In genomic region chr6:134373282-134373922, GRCh38 we compare ENCODE assay signal across 9 cellular contexts. TPM values are rescaled to one million over a fixed set of nuclear protein-coding genes. Genes with fewer than 3 reads are reported as not detected.
DNase-seq lines count a peak whose midpoint lies in the region; ATAC-seq and TF ChIP-seq lines count a peak whose summit lies in the region.
"Had no signal": no experiment of that assay in that cellular context is flagged by ENCODE, and none has a peak within 500 bp of the region (broad histone marks: within the 10 kb centered on the region; RNA-seq: fewer than 3 reads in every experiment).

No MANE protein-coding gene starts in this region.

- POLR2A ChIA-PET in WTC11 (lab: Charles Lee): no interaction called here

- no peak overlapping the region for H3K4me3 ChIP-seq in fibroblast of pulmonary artery (replicated peaks; ENCODE audit: low read depth, low read length)

- intact Hi-C loops in sciatic nerve (cut with DNase I): no loop called here

- in situ Hi-C loops in ACHN (cut with HindIII; ENCODE audit: low pct_ligation_motif_present, low pct_unique_long_range_greater_than_20kb, low sequenced_read_pairs): no loop called here

- TF ChIP-seq CTCF in fibroblast of pulmonary artery (IDR thresholded peaks at IDR 0.05; ENCODE audit: low read length, missing control alignments): no peak
- TF ChIP-seq CTCF in WTC11 (IDR thresholded peaks at IDR 0.05): no peak

- CTCF ChIA-PET in WTC11 (lab: Charles Lee): no interaction called here

- peaks cover 7% of the 10 kb centered on the region for H3K9me3 Mint-ChIP-seq in WTC11
- H3K9me3 Mint-ChIP-seq: central memory CD8-positive, alpha-beta T cell had no signal

- no peaks in the 10 kb centered on the region; the same call in 1 of the 2 replicates for H3K4me1 Mint-ChIP-seq in WTC11
- H3K4me1 Mint-ChIP-seq: central memory CD8-positive, alpha-beta T cell had no signal

- peak; percentile 93 for ATAC-seq in GM18867 (IDR thresholded peaks at IDR 0.05; ENCODE audit: unreplicated experiment)
- ATAC-seq in HG03060 (IDR thresholded peaks at IDR 0.05; ENCODE audit: low read depth, unreplicated experiment): peak; percentile 86
- peak; percentile 93 for ATAC-seq in sciatic nerve
- ATAC-seq in WTC11: no peak

- DNase-seq in ACHN: peak; percentile 18
- DNase-seq in SIG-M5 treated with dmso at 0.1 percent for 504 hours (lab: John Stamatoyannopoulos, UW; ENCODE audit: unreplicated experiment): peak; percentile 97
- peak; percentile 84 for DNase-seq in fibroblast of pulmonary artery (ENCODE audit: low read depth)
- no peak for DNase-seq in sciatic nerve (ENCODE audit: low spot score)
- no peak for DNase-seq in WTC11 (ENCODE audit: low spot score)
- no peak for DNase-seq in COLO668 (lab: John Stamatoyannopoulos, UW; ENCODE audit: unreplicated experiment)

- no peaks in the 10 kb centered on the region for H3K27me3 Mint-ChIP-seq in WTC11 (ENCODE audit: low read depth)
- H3K27me3 Mint-ChIP-seq: central memory CD8-positive, alpha-beta T cell had no signal

- no peak overlapping the region for H3K27ac Mint-ChIP-seq in WTC11

- H3K4me3 Mint-ChIP-seq in WTC11: no peak overlapping the region
- H3K4me3 Mint-ChIP-seq: central memory CD8-positive, alpha-beta T cell had no signal

- no peaks in the 10 kb centered on the region for H3K36me3 Mint-ChIP-seq in WTC11

TF ChIP-seq in WTC11, 78 proteins besides CTCF, POLR2A, EP300 and RAD21:
- TF ChIP-seq NR2C2 (CRISPR knock-in tag; IDR thresholded peaks at IDR 0.05): no peak
- TF ChIP-seq ZNF512 (CRISPR knock-in tag; IDR thresholded peaks at IDR 0.05; ENCODE audit: borderline replicate concordance): no peak

RNA-seq across cellular contexts. Expression of gene SGK1, which starts 55.5 kb away (rescaled TPM):
- 215 TPM for total RNA-seq in sciatic nerve
- 23.2 to 29.7 TPM (median 29.3 TPM) in 3 replicates for total RNA-seq in WTC11 (2021)

Comparison
In these comparisons a context has a peak if more than half of its experiments do, and no peak if none do; other contexts are left out.
1. DNase-seq: peak in ACHN (single experiment), SIG-M5 treated with dmso at 0.1 percent for 504 hours (single experiment) and fibroblast of pulmonary artery (single experiment); none in sciatic nerve (single experiment), WTC11 (single experiment) and COLO668 (single experiment).